25 cellular contexts compared by ENCODE assay signal in the genomic region with DNA sequence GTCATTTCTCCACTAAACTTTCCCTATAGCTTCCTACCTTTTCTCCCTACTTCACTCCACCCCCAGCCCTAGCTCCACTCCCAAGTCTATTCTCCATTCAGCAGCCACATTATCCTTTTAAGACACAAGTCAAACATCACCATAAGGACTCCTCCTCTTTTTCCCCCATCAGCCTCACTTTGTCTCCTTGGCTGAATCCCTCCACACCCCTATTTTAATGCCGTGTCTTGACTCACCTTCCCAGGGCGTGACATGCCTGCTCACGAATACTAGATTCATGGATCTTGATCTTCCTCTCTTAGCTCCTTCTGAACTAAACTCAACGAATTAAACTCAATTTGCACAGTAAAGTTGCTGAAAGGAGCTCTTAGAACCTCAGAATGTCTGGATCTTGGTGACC.
"Had no signal": no experiment of that assay in that cellular context is flagged by ENCODE, and none has a peak within 500 bp of the region (broad histone marks: within the 10 kb centered on the region; RNA-seq: fewer than 3 reads in every experiment).

No MANE protein-coding gene starts in this region.

- H3K27ac Mint-ChIP-seq: activated CD4-positive, alpha-beta memory T cell treated with anti-CD3 and anti-CD28 coated beads for 36 hours; activated T-helper 17 cell treated with anti-CD3 and anti-CD28 coated beads, Interleukin-2, amount 50 U/mL, for 72 hours had no signal

- H3K9me3 Mint-ChIP-seq: activated T-helper 17 cell treated with anti-CD3 and anti-CD28 coated beads, Interleukin-2, amount 50 U/mL, for 72 hours had no signal

- FAIRE-seq: colon, islet of Langerhans had no signal

- H3K27ac ChIP-seq: suprapubic skin, tibial artery, WERI-Rb-1 had no signal

- H3K9me3 ChIP-seq: mucosa of descending colon, suprapubic skin, tibial artery had no signal

- H3K36me3 ChIP-seq: suprapubic skin, tibial artery, WERI-Rb-1 had no signal

- H3K4me3 Mint-ChIP-seq: activated CD4-positive, alpha-beta memory T cell treated with anti-CD3 and anti-CD28 coated beads for 36 hours; neural crest cell had no signal

- H3K27me3 ChIP-seq: suprapubic skin, tibial artery had no signal

- H3K4me3 ChIP-seq: mucosa of descending colon, suprapubic skin, tibial artery had no signal

- DNase-seq: activated CD4-positive, alpha-beta memory T cell treated with anti-CD3 and anti-CD28 coated beads for 36 hours; activated CD4-positive, alpha-beta T cell treated with anti-CD3 and anti-CD28 coated beads for 48 hours; activated CD8-positive, alpha-beta memory T cell treated with anti-CD3 and anti-CD28 coated beads, Interleukin-2, amount 50 U/mL, for 4 hours; activated gamma-delta T cell treated with Interleukin-2 at 50 U/mL for 16 hours; activated T-cell treated with anti-CD3 and anti-CD28 coated beads, Interleukin-2, amount 50 U/mL, for 1 hour; dermis blood vessel endothelial cell; effector CD4-positive, alpha-beta T cell; foreskin melanocyte; left cardiac atrium; left ventricle myocardium superior; mucosa of descending colon; nucleus accumbens; right cardiac atrium; stimulated activated CD4-positive, alpha-beta T cell treated with anti-CD3 and anti-CD28 coated beads, Interleukin-15, amount 100 ng/mL, for 24 hours; stimulated activated CD4-positive, alpha-beta T cell treated with anti-CD3 and anti-CD28 coated beads, Interleukin-2, amount 100 ng/mL, for 24 hours; stimulated activated naive CD4-positive, alpha-beta T cell; T1000; tibial artery; WERI-Rb-1 had no signal

- H3K36me3 Mint-ChIP-seq: activated CD4-positive, alpha-beta memory T cell treated with anti-CD3 and anti-CD28 coated beads for 36 hours; activated naive CD4-positive, alpha-beta T cell treated with anti-CD3 and anti-CD28 coated beads, Interleukin-2, amount 50 U/mL, for 72 hours had no signal

- ATAC-seq: activated T-helper 17 cell treated with anti-CD3 and anti-CD28 coated beads, Interleukin-2, amount 50 U/mL, for 72 hours; left cardiac atrium; left ventricle myocardium superior; right cardiac atrium had no signal

- H3K27me3 Mint-ChIP-seq: activated CD4-positive, alpha-beta memory T cell treated with anti-CD3 and anti-CD28 coated beads for 36 hours; activated T-helper 17 cell treated with anti-CD3 and anti-CD28 coated beads, Interleukin-2, amount 50 U/mL, for 72 hours had no signal
